20 cellular contexts compared by ENCODE assay signal in genomic region chr15:100339999-100340398, GRCh38. TPM values are rescaled to one million over a fixed set of nuclear protein-coding genes. Genes with fewer than 3 reads are reported as not detected.
DNase-seq lines count a peak whose midpoint lies in the region; ATAC-seq and TF ChIP-seq lines count a peak whose summit lies in the region.
"Had no signal": no experiment of that assay in that cellular context is flagged by ENCODE, and none has a peak within 500 bp of the region (broad histone marks: within the 10 kb centered on the region; RNA-seq: fewer than 3 reads in every experiment).

No MANE protein-coding gene starts in this region.

- peaks cover 39% of the 10 kb centered on the region for H3K4me1 Mint-ChIP-seq in activated T-cell treated with anti-CD3 and anti-CD28 coated beads, Interleukin-2, amount 50 U/mL, for 24 hours (ENCODE audit: low read depth)
- H3K4me1 Mint-ChIP-seq in T-helper 17 cell, result peaks cover 17% of the 10 kb centered on the region
- H3K4me1 Mint-ChIP-seq in effector memory CD8-positive, alpha-beta T cell (ENCODE audit: low read depth in 2 of 2), result peaks cover 11 to 14% of the 10 kb centered on the region in 2 donors
- peaks cover 11% of the 10 kb centered on the region for H3K4me1 Mint-ChIP-seq in progenitor cell of endocrine pancreas (ENCODE audit: low read depth)

- no peak for DNase-seq in activated T-cell treated with anti-CD3 and anti-CD28 coated beads, Interleukin-2, amount 50 U/mL, for 24 hours
- DNase-seq in activated T-cell treated with anti-CD3 and anti-CD28 coated beads, Interleukin-2, amount 50 U/mL, for 1 hour, result no peak
- DNase-seq in T-helper 17 cell, result no peak
- no peak for DNase-seq in effector memory CD8-positive, alpha-beta T cell
- DNase-seq in progenitor cell of endocrine pancreas (ENCODE audit: low spot score, unreplicated experiment), result no peak
- DNase-seq in G401 (ENCODE audit: low spot score), result no peak
- no peak for DNase-seq in GF-D8 (lab: John Stamatoyannopoulos, UW)
- DNase-seq: activated CD4-positive, CD25-positive, alpha-beta regulatory T cell; heart right ventricle; IMR-90; kidney glomerular epithelial cell; MV-4-11; NCI-H2107; NCI-H774; stimulated activated CD4-positive, alpha-beta T cell treated with anti-CD3 and anti-CD28 coated beads, Interleukin-4, amount 100 ng/mL, for 4 hours; SW 1271 had no signal

- H3K9me3 Mint-ChIP-seq in activated T-cell treated with anti-CD3 and anti-CD28 coated beads, Interleukin-2, amount 50 U/mL, for 24 hours, result no peaks in the 10 kb centered on the region
- H3K9me3 Mint-ChIP-seq in effector memory CD8-positive, alpha-beta T cell, result no peaks in the 10 kb centered on the region
- no peaks in the 10 kb centered on the region for H3K9me3 Mint-ChIP-seq in progenitor cell of endocrine pancreas (ENCODE audit: low read depth)

- in situ Hi-C loops in G401 (cut with HindIII; ENCODE audit: low sequenced_read_pairs), result no loop called here

- no peak overlapping the region for H3K27ac Mint-ChIP-seq in activated T-cell treated with anti-CD3 and anti-CD28 coated beads, Interleukin-2, amount 50 U/mL, for 24 hours
- H3K27ac Mint-ChIP-seq in T-helper 17 cell (no peak overlapping the region), progenitor cell of endocrine pancreas (no peak overlapping the region)
- no peak overlapping the region for H3K27ac Mint-ChIP-seq in effector memory CD8-positive, alpha-beta T cell

- no peak for ATAC-seq in T-helper 17 cell
- ATAC-seq in effector memory CD8-positive, alpha-beta T cell (replicated peaks), result no peak
- ATAC-seq in HG03196 (IDR thresholded peaks at IDR 0.05; ENCODE audit: unreplicated experiment), result no peak
- ATAC-seq: HCT116, heart right ventricle had no signal

- H3K27me3 Mint-ChIP-seq in activated T-cell treated with anti-CD3 and anti-CD28 coated beads, Interleukin-2, amount 50 U/mL, for 24 hours, result peaks cover 5% of the 10 kb centered on the region
- H3K27me3 Mint-ChIP-seq in T-helper 17 cell, result peaks cover 4% of the 10 kb centered on the region
- peaks cover 0 to 21% of the 10 kb centered on the region in 2 donors for H3K27me3 Mint-ChIP-seq in effector memory CD8-positive, alpha-beta T cell
- peaks cover 72% of the 10 kb centered on the region for H3K27me3 Mint-ChIP-seq in progenitor cell of endocrine pancreas

- no peak for TF ChIP-seq CTCF in progenitor cell of endocrine pancreas (IDR thresholded peaks at IDR 0.05; ENCODE audit: unreplicated experiment)

- H3K9me3 ChIP-seq in T-helper 17 cell (ENCODE audit: control insufficient read depth, low read length, poor library complexity, severe bottlenecking), result no peaks in the 10 kb centered on the region
- H3K9me3 ChIP-seq: ascending aorta, esophagus muscularis mucosa, heart right ventricle had no signal

- H3K4me3 Mint-ChIP-seq in activated T-cell treated with anti-CD3 and anti-CD28 coated beads, Interleukin-2, amount 50 U/mL, for 24 hours, result peak overlapping the region; percentile 60
- H3K4me3 Mint-ChIP-seq in T-helper 17 cell (peak overlapping the region; percentile 73), progenitor cell of endocrine pancreas (ENCODE audit: low read depth) (peak overlapping the region; percentile 70)
- peak overlapping the region; percentile 63 to 64 for H3K4me3 Mint-ChIP-seq in effector memory CD8-positive, alpha-beta T cell

- H3K36me3 Mint-ChIP-seq in activated T-cell treated with anti-CD3 and anti-CD28 coated beads, Interleukin-2, amount 50 U/mL, for 24 hours (ENCODE audit: low read depth), result no peaks in the 10 kb centered on the region
- no peaks in the 10 kb centered on the region for H3K36me3 Mint-ChIP-seq in T-helper 17 cell (ENCODE audit: low read depth)
- peaks cover 14% of the 10 kb centered on the region for H3K36me3 Mint-ChIP-seq in effector memory CD8-positive, alpha-beta T cell (ENCODE audit: insufficient read depth)
- no peaks in the 10 kb centered on the region for H3K36me3 Mint-ChIP-seq in progenitor cell of endocrine pancreas (ENCODE audit: insufficient read depth)

RNA-seq across cellular contexts. Expression of gene ADAMTS17, which starts 1.8 kb away (rescaled TPM):
- total RNA-seq in T-helper 17 cell (10 to 100 TPM in 1 of 2 donors, 1 to 10 TPM in 1; 8.1 to 10.6 TPM), progenitor cell of endocrine pancreas (3.5 and 4.7 TPM in 2 replicates)
- total RNA-seq in G401 (2014; rRNA removed; shearing (Covaris generic)), result 1.3 TPM in 1 of 2 replicates, not detected in the other
- total RNA-seq: IMR-90 had no signal
